Comparison of ENCODE assay signal across 12 cellular contexts in genomic region chr14:51609987-51610283, GRCh38. TPM values are rescaled to one million over a fixed set of nuclear protein-coding genes. Genes with fewer than 3 reads are reported as not detected.
DNase-seq lines count a peak whose midpoint lies in the region; TF ChIP-seq lines count a peak whose summit lies in the region.
"Had no signal": no experiment of that assay in that cellular context is flagged by ENCODE, and none has a peak within 500 bp of the region (broad histone marks: within the 10 kb centered on the region; RNA-seq: fewer than 3 reads in every experiment).

No MANE protein-coding gene starts in this region.

- H3K4me3 Mint-ChIP-seq in HFFc6: no peak overlapping the region
- H3K4me3 Mint-ChIP-seq in type B pancreatic cell: no peak overlapping the region
- H3K4me3 Mint-ChIP-seq in neural progenitor cell: no peak overlapping the region
- no peak overlapping the region for H3K4me3 Mint-ChIP-seq in CD4-positive, alpha-beta memory T cell
- H3K4me3 Mint-ChIP-seq: activated T-cell treated with anti-CD3 and anti-CD28 coated beads, Interleukin-2, amount 50 U/mL, for 4 hours; WTC11 had no signal

- H3K36me3 Mint-ChIP-seq in HFFc6 (ENCODE audit: low read depth) (peaks cover 4% of the 10 kb centered on the region; the same call in 1 of the 2 replicates), type B pancreatic cell (no peaks in the 10 kb centered on the region), neural progenitor cell (no peaks in the 10 kb centered on the region)
- H3K36me3 Mint-ChIP-seq in CD4-positive, alpha-beta memory T cell: no peaks in the 10 kb centered on the region
- H3K36me3 Mint-ChIP-seq: WTC11 had no signal

- H2BK120ac ChIP-seq in neuronal stem cell (ENCODE audit: low read depth, low read length): no peak overlapping the region

- POLR2A ChIA-PET in CD4-positive, alpha-beta memory T cell (lab: Charles Lee; ENCODE audit: partially characterized antibody): no interaction called here

- H3K27ac ChIP-seq in neuronal stem cell (replicated peaks; ENCODE audit: low read length) (no peak overlapping the region), neural progenitor cell (no peak overlapping the region)
- H3K27ac ChIP-seq in CD4-positive, alpha-beta memory T cell (ENCODE audit: low read depth, low read length): no peak overlapping the region

- intact Hi-C loops in CD4-positive, alpha-beta memory T cell (cut with micrococcal nuclease): no loop called here

- no peaks in the 10 kb centered on the region for H3K79me2 ChIP-seq in neural progenitor cell (ENCODE audit: low read depth)

- H3K4me2 ChIP-seq in neuronal stem cell (ENCODE audit: insufficient read depth, low read length, poor library complexity, severe bottlenecking) (no peak overlapping the region), neural progenitor cell (no peak overlapping the region)

- no peak overlapping the region for H3K4ac ChIP-seq in neuronal stem cell (ENCODE audit: low read length)

- H3K9ac ChIP-seq in neuronal stem cell (ENCODE audit: low read depth, low read length, poor library complexity) (no peak overlapping the region), neural progenitor cell (no peak overlapping the region)

- H3K27ac Mint-ChIP-seq in HFFc6 (peak overlapping the region; percentile 98; the same call in 1 of the 2 replicates), type B pancreatic cell (no peak overlapping the region), neural progenitor cell (no peak overlapping the region)
- no peak overlapping the region for H3K27ac Mint-ChIP-seq in CD4-positive, alpha-beta memory T cell
- H3K27ac Mint-ChIP-seq: WTC11 had no signal

- no peak overlapping the region for H4K8ac ChIP-seq in neuronal stem cell (ENCODE audit: low read depth, low read length)

- H3K4me1 Mint-ChIP-seq in HFFc6 (ENCODE audit: low read depth): peaks cover 94% of the 10 kb centered on the region
- peaks cover 41% of the 10 kb centered on the region for H3K4me1 Mint-ChIP-seq in type B pancreatic cell (ENCODE audit: unreplicated experiment)
- H3K4me1 Mint-ChIP-seq in neural progenitor cell: peaks cover 16% of the 10 kb centered on the region
- H3K4me1 Mint-ChIP-seq in CD4-positive, alpha-beta memory T cell: no peaks in the 10 kb centered on the region

- peaks cover 0 to 6% (median 0%) of the 10 kb centered on the region in 3 experiments for H3K27me3 ChIP-seq in neuronal stem cell (ENCODE audit: control insufficient read depth in 3 of 3, insufficient read depth in 3 of 3, low read depth in 1 of 3, low read length in 3 of 3)
- no peaks in the 10 kb centered on the region for H3K27me3 ChIP-seq in neural progenitor cell
- no peaks in the 10 kb centered on the region for H3K27me3 ChIP-seq in CD4-positive, alpha-beta memory T cell (ENCODE audit: insufficient read depth, low read length)

- no peak overlapping the region for H4K91ac ChIP-seq in neuronal stem cell (ENCODE audit: low read depth, low read length, poor library complexity)

- H2BK12ac ChIP-seq in neuronal stem cell (ENCODE audit: low read length): no peak overlapping the region

- no peak overlapping the region for H2AK5ac ChIP-seq in neuronal stem cell (ENCODE audit: low read depth, low read length)

- DNase-seq in GM12865 (ENCODE audit: low read depth) (peak; percentile 90), HFFc6 (peak; percentile 53), NCI-H460 (ENCODE audit: extremely low read depth, low read depth) (peak; percentile 15), fibroblast of peridontal ligament (ENCODE audit: extremely low read depth) (peak; percentile 75), neuronal stem cell (ENCODE audit: low spot score) (no peak), type B pancreatic cell (ENCODE audit: extremely low spot score, unreplicated experiment) (no peak), neural progenitor cell (ENCODE audit: low spot score) (no peak)
- no peak for DNase-seq in CD4-positive, alpha-beta memory T cell
- DNase-seq: activated T-cell treated with anti-CD3 and anti-CD28 coated beads, Interleukin-2, amount 50 U/mL, for 4 hours; mesendoderm; NCI-H2171 had no signal

- no peak overlapping the region for H2BK15ac ChIP-seq in neuronal stem cell (ENCODE audit: low read length)

- H3K36me3 ChIP-seq in neuronal stem cell (replicated peaks in 1 of 2; ENCODE audit: control insufficient read depth in 2 of 2, insufficient read depth in 2 of 2, low read length in 2 of 2) (no peaks in the 10 kb centered on the region), neural progenitor cell (no peaks in the 10 kb centered on the region)
- no peaks in the 10 kb centered on the region for H3K36me3 ChIP-seq in CD4-positive, alpha-beta memory T cell (ENCODE audit: insufficient read depth, low read length)

- H3F3A ChIP-seq in neural progenitor cell (ENCODE audit: low read depth): no peaks in the 10 kb centered on the region

- no peaks in the 10 kb centered on the region for H3K79me1 ChIP-seq in neuronal stem cell (ENCODE audit: low read depth, low read length)

- TF ChIP-seq CTCF in GM12865 (IDR thresholded peaks at IDR 0.05; ENCODE audit: insufficient read depth, low read depth, low read length, missing control alignments) (no peak), HFFc6 (IDR thresholded peaks at IDR 0.05) (no peak), type B pancreatic cell (conservative IDR thresholded peaks at IDR 0.05) (no peak), neural progenitor cell (IDR thresholded peaks at IDR 0.05) (no peak)

- H2AFZ ChIP-seq in neuronal stem cell (ENCODE audit: low read length) (no peak overlapping the region), neural progenitor cell (replicated peaks) (no peak overlapping the region)

- H3K4me1 ChIP-seq in neuronal stem cell (ENCODE audit: control insufficient read depth in 2 of 2, insufficient read depth in 1 of 2, low read depth in 1 of 2, low read length in 2 of 2) (peaks cover 0 to 4% of the 10 kb centered on the region in 2 donors), neural progenitor cell (no peaks in the 10 kb centered on the region)
- no peaks in the 10 kb centered on the region for H3K4me1 ChIP-seq in CD4-positive, alpha-beta memory T cell (ENCODE audit: insufficient read depth, low read length)

- H3K4me3 ChIP-seq in GM12865 (ENCODE audit: low read depth, low read length) (no peak overlapping the region), neuronal stem cell (ENCODE audit: low read length in 2 of 2) (no peak overlapping the region), neural progenitor cell (no peak overlapping the region)
- H3K4me3 ChIP-seq in CD4-positive, alpha-beta memory T cell (ENCODE audit: low read length in 2 of 2): no peak overlapping the region

- no peaks in the 10 kb centered on the region for H4K20me1 ChIP-seq in neural progenitor cell (ENCODE audit: low read depth)

- no peak overlapping the region for H3K14ac ChIP-seq in neuronal stem cell (ENCODE audit: low read length)

- H2BK5ac ChIP-seq in neuronal stem cell (ENCODE audit: low read length): no peak overlapping the region

- H3K27me3 Mint-ChIP-seq in HFFc6 (ENCODE audit: insufficient read depth) (no peaks in the 10 kb centered on the region), type B pancreatic cell (peaks cover 9% of the 10 kb centered on the region), neural progenitor cell (ENCODE audit: insufficient read depth, low read depth) (peaks cover 4% of the 10 kb centered on the region)
- H3K27me3 Mint-ChIP-seq in CD4-positive, alpha-beta memory T cell: peaks cover 7 to 12% of the 10 kb centered on the region in 2 donors

- no peak overlapping the region for H3K18ac ChIP-seq in neuronal stem cell (ENCODE audit: low read length)

- no peaks in the 10 kb centered on the region for H3K9me3 ChIP-seq in neuronal stem cell (replicated peaks in 1 of 2; ENCODE audit: control insufficient read depth in 2 of 2, insufficient read depth in 1 of 2, low read depth in 1 of 2, low read length in 2 of 2)
- H3K9me3 ChIP-seq in neural progenitor cell (ENCODE audit: low read depth): no peaks in the 10 kb centered on the region
- no peaks in the 10 kb centered on the region for H3K9me3 ChIP-seq in CD4-positive, alpha-beta memory T cell (ENCODE audit: control insufficient read depth in 1 of 2, low read length in 2 of 2)

- no peak overlapping the region for H3K23ac ChIP-seq in neuronal stem cell (ENCODE audit: low read depth, low read length, poor library complexity)

- WGBS in neuronal stem cell (ENCODE audit: extremely low coverage in 2 of 2, insufficient read length in 2 of 2, insufficient replicate concordance in 1 of 2), 2 donors: no CpG with 5 or more reads among the region's 5 CpGs

- H3K9me3 Mint-ChIP-seq in HFFc6 (no peaks in the 10 kb centered on the region), type B pancreatic cell (no peaks in the 10 kb centered on the region), neural progenitor cell (no peaks in the 10 kb centered on the region)
- peaks cover 0 to 5% (median 0%) of the 10 kb centered on the region in 8 donors for H3K9me3 Mint-ChIP-seq in CD4-positive, alpha-beta memory T cell
- H3K9me3 Mint-ChIP-seq: activated T-cell treated with anti-CD3 and anti-CD28 coated beads, Interleukin-2, amount 50 U/mL, for 4 hours; WTC11 had no signal

- CTCF ChIA-PET in CD4-positive, alpha-beta memory T cell (lab: Charles Lee; ENCODE audit: partially characterized antibody): no interaction called here

RNA-seq across cellular contexts. Expression of gene FRMD6, which starts 41.8 kb away (rescaled TPM):
- total RNA-seq in HFFc6 (2021; fragmentation: NEBNext Ultra II Directional; extraction: Animal tissue kit (Norgen Biotek cat#: 25700)): 100 to 1,000 TPM; 379 to 565 (median 420) TPM
- total RNA-seq in NCI-H460 (2014; rRNA removed; shearing (Covaris generic)): 90.8 and 93.8 TPM in 2 replicates
- polyA plus RNA-seq in NCI-H460 (2014; cell fraction: nucleus; rRNA removed): 58.5 and 73.7 TPM in 2 replicates
- 8.9 TPM for polyA plus RNA-seq in neuronal stem cell (2013, experiment 1 of 2)
- polyA plus RNA-seq in neuronal stem cell (2013, experiment 2 of 2): 9.2 TPM
- total RNA-seq in type B pancreatic cell (ENCODE audit: low replicate concordance) (44.4 and 71.3 TPM in 2 replicates), neural progenitor cell (ENCODE audit: low replicate concordance) (20.6 and 24.4 TPM in 2 replicates)
- under 1 TPM; 0.80 to 0.81 TPM for total RNA-seq in CD4-positive, alpha-beta memory T cell
- polyA plus RNA-seq in CD4-positive, alpha-beta memory T cell: under 1 TPM in 1 of 2 donors, not detected in 1; 0.62 TPM

Comparison
In these comparisons a context has a peak if more than half of its experiments do, and no peak if none do; other contexts are left out.
1. DNase-seq: peak in GM12865 (single experiment), HFFc6 (single experiment), NCI-H460 (single experiment) and fibroblast of peridontal ligament (single experiment); none in neuronal stem cell (single experiment), type B pancreatic cell (single experiment), neural progenitor cell (single experiment) and CD4-positive, alpha-beta memory T cell (0 of 5).
2. RNA of gene FRMD6, which starts 41.8 kb away (total RNA-seq): 379 to 565 TPM in HFFc6, 90.8 to 93.8 TPM in NCI-H460, 44.4 to 71.3 TPM in type B pancreatic cell and 20.6 to 24.4 TPM in neural progenitor cell; 0.80 to 0.81 TPM in CD4-positive, alpha-beta memory T cell; every median in the first group is over 10 times any median in the second.